In the genomic region with DNA sequence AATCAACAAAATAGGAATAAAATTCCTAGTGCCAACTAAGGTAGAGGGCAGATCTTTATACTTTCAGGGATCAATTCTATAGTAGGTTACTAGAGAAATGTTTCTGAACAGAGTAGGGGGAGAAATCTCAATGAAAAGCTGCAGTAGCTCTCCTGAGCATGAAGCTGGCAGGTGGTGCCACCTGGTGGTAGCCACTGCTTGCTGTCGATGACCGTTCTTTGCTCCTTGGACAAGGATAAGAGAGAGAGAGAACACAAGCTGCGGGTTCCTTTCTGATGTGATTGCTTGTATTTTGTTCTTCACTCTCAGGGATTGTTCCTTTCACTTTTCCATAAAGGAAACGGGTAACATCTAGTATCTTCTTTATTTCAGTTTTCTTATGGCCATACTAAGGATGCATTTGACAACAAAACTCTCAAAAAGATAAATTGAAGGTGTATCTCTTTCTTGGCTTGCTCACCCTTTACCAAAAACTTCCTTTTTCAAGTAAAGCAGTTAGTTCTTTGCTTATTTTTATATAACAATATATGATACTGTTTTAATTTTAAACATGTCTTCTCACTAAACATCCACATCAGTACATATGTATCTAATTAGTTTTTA, we compare ENCODE assay signal across 8 cellular contexts. TPM values are rescaled to one million over a fixed set of nuclear protein-coding genes. Genes with fewer than 3 reads are reported as not detected.
DNase-seq lines count a peak whose midpoint lies in the region; ATAC-seq and TF ChIP-seq lines count a peak whose summit lies in the region.

No MANE protein-coding gene starts in this region.

- H3K27ac ChIP-seq in testis: no peak overlapping the region

- H3K36me3 ChIP-seq in NT2/D1 (ENCODE audit: insufficient read depth, insufficient read length, low read length) (no peaks in the 10 kb centered on the region), testis (ENCODE audit: low read depth, missing control alignments) (no peaks in the 10 kb centered on the region)

- H3K4me1 ChIP-seq in NT2/D1 (ENCODE audit: insufficient read depth, insufficient read length) (no peaks in the 10 kb centered on the region), testis (peaks cover 6% of the 10 kb centered on the region)

- H3K9me3 ChIP-seq in NT2/D1 (ENCODE audit: insufficient read depth, low read length): no peaks in the 10 kb centered on the region
- no peaks in the 10 kb centered on the region for H3K9me3 ChIP-seq in testis

- no peak overlapping the region for H3K27ac Mint-ChIP-seq in naive thymus-derived CD8-positive, alpha-beta T cell

- intact Hi-C loops in testis (cut with DNase I; ENCODE audit: low total_unique reads): no loop called here

- TF ChIP-seq CTCF in testis (IDR thresholded peaks at IDR 0.05): peak; percentile 46 to 80 (median 64)

- peak; percentile 77 for DNase-seq in COLO829 (ENCODE audit: low spot score)
- peak; percentile 65 for DNase-seq in HS-27A (ENCODE audit: low read depth)
- DNase-seq in NT2/D1 (ENCODE audit: low read depth, low spot score): peak; percentile 77
- peak in 2 of 3 experiments; percentile 25 to 34 for DNase-seq in activated CD8-positive, alpha-beta memory T cell treated with anti-CD3 and anti-CD28 coated beads for 48 hours (ENCODE audit: low read depth in 2 of 3, low spot score in 2 of 3)
- DNase-seq in erythroblast (lab: John Stamatoyannopoulos, UW): peak; percentile 62 to 72
- peak; percentile 27 to 67 (median 46) for DNase-seq in naive thymus-derived CD8-positive, alpha-beta T cell
- DNase-seq in testis: peak; percentile 89

- no peaks in the 10 kb centered on the region for H3K9me3 Mint-ChIP-seq in naive thymus-derived CD8-positive, alpha-beta T cell

- H3K4me3 ChIP-seq in NT2/D1 (ENCODE audit: insufficient read length, low read depth) (no peak overlapping the region), testis (no peak overlapping the region)

- ATAC-seq in GM19455 (IDR thresholded peaks at IDR 0.05; ENCODE audit: unreplicated experiment): peak; percentile 85
- ATAC-seq in naive thymus-derived CD8-positive, alpha-beta T cell: peak; percentile 70 to 73

- POLR2A ChIA-PET in naive thymus-derived CD8-positive, alpha-beta T cell (lab: Charles Lee): no interaction called here

- 15 to 17% methylated on average over 4 of the region's 4 CpGs for WGBS in testis, 2 donors

- no peaks in the 10 kb centered on the region for H3K4me1 Mint-ChIP-seq in naive thymus-derived CD8-positive, alpha-beta T cell

- peaks cover 9 to 69% (median 28%) of the 10 kb centered on the region in 5 donors for H3K27me3 Mint-ChIP-seq in naive thymus-derived CD8-positive, alpha-beta T cell

- no peaks in the 10 kb centered on the region for H3K36me3 Mint-ChIP-seq in naive thymus-derived CD8-positive, alpha-beta T cell

- TF ChIP-seq POLR2A in erythroblast (IDR thresholded peaks at IDR 0.05; ENCODE audit: low read length) (no peak), testis (IDR thresholded peaks at IDR 0.05) (no peak)

- H3K27me3 ChIP-seq in NT2/D1 (ENCODE audit: insufficient read depth, insufficient read length) (no peaks in the 10 kb centered on the region), testis (no peaks in the 10 kb centered on the region)

- no peak overlapping the region for H3K4me3 Mint-ChIP-seq in naive thymus-derived CD8-positive, alpha-beta T cell

- no peak overlapping the region for H3K9ac ChIP-seq in NT2/D1 (ENCODE audit: insufficient read length, low read depth)

RNA-seq across cellular contexts. Expression of a gene that starts 18.6 kb away (rescaled TPM):
- 10 to 100 TPM; 32.7 to 34.5 TPM for total RNA-seq in naive thymus-derived CD8-positive, alpha-beta T cell
- polyA plus RNA-seq in naive thymus-derived CD8-positive, alpha-beta T cell: 10 to 100 TPM; 29.8 to 40.8 (median 38.5) TPM
- 10 to 100 TPM; 27.9 to 36.2 TPM for total RNA-seq in testis
- 27.3 TPM for polyA plus RNA-seq in testis (ENCODE audit: insufficient read depth, low read depth, low replicate concordance)

Comparison
In these comparisons a context has a peak if more than half of its experiments do, and no peak if none do; other contexts are left out.
1. DNase-seq: peak in every context shown above with its lines; median percentile 89 in testis; 77 in COLO829; 77 in NT2/D1; 67 in erythroblast; 65 in HS-27A; 46 in naive thymus-derived CD8-positive, alpha-beta T cell; 30 in activated CD8-positive, alpha-beta memory T cell treated with anti-CD3 and anti-CD28 coated beads for 48 hours.